In the genomic region with DNA sequence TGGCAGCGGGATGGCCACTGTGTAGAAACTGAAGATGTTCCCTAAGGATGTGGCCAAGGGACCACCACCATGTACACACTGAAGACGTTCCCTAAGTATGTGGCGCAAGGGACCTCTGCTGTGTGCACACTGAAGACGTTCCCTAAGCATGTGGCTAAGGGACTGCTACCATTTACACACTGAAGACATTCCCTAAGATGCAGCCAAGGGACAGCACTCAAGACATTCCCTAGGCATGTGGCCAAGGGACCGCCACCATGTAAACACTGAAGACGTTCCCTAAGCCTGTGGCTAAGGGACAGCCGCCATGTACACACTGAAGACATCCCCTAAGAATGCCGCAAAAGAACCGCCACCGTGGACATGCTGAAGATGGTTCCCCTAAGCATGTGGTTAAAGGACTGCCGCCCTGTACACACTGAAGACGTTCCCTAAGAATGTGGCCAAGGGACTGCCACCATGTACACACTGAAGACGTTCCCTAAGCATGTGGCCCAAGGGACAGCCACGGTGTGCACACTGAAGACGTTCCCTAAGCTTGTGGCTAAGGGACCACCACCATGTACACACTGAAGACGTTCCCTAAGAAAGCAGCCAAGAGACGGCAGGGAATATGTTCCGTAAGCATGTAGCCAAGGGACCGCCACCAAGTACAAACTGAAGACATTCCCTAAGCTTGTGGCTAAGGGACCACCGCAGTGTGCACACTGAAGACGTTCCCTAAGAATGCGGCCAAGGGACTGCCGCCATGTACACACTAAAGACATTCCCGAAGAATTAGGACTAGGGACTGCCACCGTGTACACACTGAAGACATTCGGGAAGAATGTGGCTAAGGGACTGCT, we compare ENCODE assay signal across 22 cellular contexts. TPM values are rescaled to one million over a fixed set of nuclear protein-coding genes. Genes with fewer than 3 reads are reported as not detected.
DNase-seq lines count a peak whose midpoint lies in the region; ATAC-seq, FAIRE-seq and TF ChIP-seq lines count a peak whose summit lies in the region.
"Had no signal": no experiment of that assay in that cellular context is flagged by ENCODE, and none has a peak within 500 bp of the region (broad histone marks: within the 10 kb centered on the region; RNA-seq: fewer than 3 reads in every experiment).

No MANE protein-coding gene starts in this region.

- peaks cover 5% of the 10 kb centered on the region for H3F3A ChIP-seq in neural progenitor cell (ENCODE audit: low read depth)

- POLR2A ChIA-PET in HEK293T (lab: Yijun Ruan, JAX) (no interaction called here), K562 (lab: Yijun Ruan, JAX) (no interaction called here)
- POLR2A ChIA-PET in activated CD4-positive, alpha-beta T cell treated with anti-CD3 and anti-CD28 coated beads, Interleukin-2, amount 10 ng/mL, durations not matched to agents 7 days and 5 days (lab: Charles Lee): no interaction called here

- TF ChIP-seq RAD21 in K562 (CRISPR knock-in tag; conservative IDR thresholded peaks at IDR 0.05 in 1 of 2, IDR thresholded peaks at IDR 0.05 in 1 of 2): peak in 1 of 2 experiments; percentile 47; a peak in 2 of 4 replicates

- H3K27ac Mint-ChIP-seq in neural progenitor cell: no peak overlapping the region
- no peak overlapping the region for H3K27ac Mint-ChIP-seq in effector memory CD8-positive, alpha-beta T cell
- no peak overlapping the region for H3K27ac Mint-ChIP-seq in activated CD4-positive, alpha-beta T cell treated with anti-CD3 and anti-CD28 coated beads, Interleukin-2, amount 10 ng/mL, durations not matched to agents 7 days and 5 days
- H3K27ac Mint-ChIP-seq: CD4-positive, alpha-beta memory T cell had no signal

- DNase-seq in ELF-1 (ENCODE audit: low read depth, low spot score): peak; percentile 74
- peak; percentile 42 for DNase-seq in HEK293T (ENCODE audit: extremely low spot score)
- peak; percentile 39 to 95 (median 50) for DNase-seq in K562 (ENCODE audit: extremely low read depth in 1 of 4, low spot score in 3 of 4)
- DNase-seq in neural progenitor cell (ENCODE audit: low spot score): peak; percentile 33
- DNase-seq in effector memory CD8-positive, alpha-beta T cell: no peak
- no peak for DNase-seq in NCI-H526 (lab: John Stamatoyannopoulos, UW)
- DNase-seq in islet precursor cell: no peak
- no peak for DNase-seq in activated CD4-positive, alpha-beta T cell treated with anti-CD3 and anti-CD28 coated beads, Interleukin-2, amount 10 ng/mL, durations not matched to agents 7 days and 5 days
- DNase-seq: BE2C; Calu3; CD4-positive, alpha-beta memory T cell; H7; Karpas-422; NCI-H1048; NCI-H1436; NCI-H1930; NCI-H226; NCI-H524; PC-3; RPMI8226; SHP77 treated with DMSO at 0.1 percent for 48 hours; SK-N-SH had no signal

- CTCF ChIA-PET in HEK293T (lab: Yijun Ruan, JAX): no interaction called here
- CTCF ChIA-PET in K562 (lab: Yijun Ruan, JAX; ENCODE audit: low intra/inter-chr PET ratio): no interaction called here
- CTCF ChIA-PET in activated CD4-positive, alpha-beta T cell treated with anti-CD3 and anti-CD28 coated beads, Interleukin-2, amount 10 ng/mL, durations not matched to agents 7 days and 5 days (lab: Charles Lee): no interaction called here

- in situ Hi-C loops in K562 (cut with MboI): loop anchor here (10.0 kb wide), 1 partner anchor 513 kb away; no protein-coding TSS in a partner anchor

- no peak for TF ChIP-seq POLR2A in K562 (conservative IDR thresholded peaks at IDR 0.05)

- H3K4me3 ChIP-seq in K562 (peak overlapping the region; percentile 44), neural progenitor cell (no peak overlapping the region)

- peaks cover 13% of the 10 kb centered on the region for H3K4me1 Mint-ChIP-seq in neural progenitor cell
- H3K4me1 Mint-ChIP-seq in effector memory CD8-positive, alpha-beta T cell (ENCODE audit: low read depth in 2 of 2): peaks cover 9 to 29% of the 10 kb centered on the region in 2 donors
- H3K4me1 Mint-ChIP-seq in activated CD4-positive, alpha-beta T cell treated with anti-CD3 and anti-CD28 coated beads, Interleukin-2, amount 10 ng/mL, durations not matched to agents 7 days and 5 days: no peaks in the 10 kb centered on the region

- H2AFZ ChIP-seq in K562 (ENCODE audit: low read depth, low read length) (peak overlapping the region; percentile 96), neural progenitor cell (replicated peaks) (no peak overlapping the region)

- no peak overlapping the region for H3K4me3 Mint-ChIP-seq in neural progenitor cell
- no peak overlapping the region for H3K4me3 Mint-ChIP-seq in effector memory CD8-positive, alpha-beta T cell
- no peak overlapping the region for H3K4me3 Mint-ChIP-seq in activated CD4-positive, alpha-beta T cell treated with anti-CD3 and anti-CD28 coated beads, Interleukin-2, amount 10 ng/mL, durations not matched to agents 7 days and 5 days
- H3K4me3 Mint-ChIP-seq: CD4-positive, alpha-beta memory T cell had no signal

- peak; percentile 86 for ATAC-seq in K562
- ATAC-seq in effector memory CD8-positive, alpha-beta T cell (replicated peaks): no peak
- ATAC-seq: PC-3 had no signal

- 0 out of 2 replicates have a peak, but pooled peaks have one; percentile 8 for TF ChIP-seq EP300 in K562 (IDR thresholded peaks at IDR 0.05; ENCODE audit: low read length)

- H4K20me1 ChIP-seq in K562 (replicated peaks; ENCODE audit: control insufficient read depth, insufficient read depth, low read length) (no peaks in the 10 kb centered on the region), neural progenitor cell (ENCODE audit: low read depth) (no peaks in the 10 kb centered on the region)

- H3K4me1 ChIP-seq in K562 (replicated peaks in 1 of 2; ENCODE audit: control insufficient read depth in 2 of 2, insufficient read depth in 2 of 2, low read length in 2 of 2) (no peaks in the 10 kb centered on the region; a peak in 2 of 5 replicates), neural progenitor cell (peaks cover 9% of the 10 kb centered on the region)
- H3K4me1 ChIP-seq: BE2C had no signal

- no peaks in the 10 kb centered on the region for H3K36me3 ChIP-seq in K562 (ENCODE audit: control insufficient read depth, insufficient read depth, low read length)
- H3K36me3 ChIP-seq in neural progenitor cell: no peaks in the 10 kb centered on the region
- H3K36me3 ChIP-seq: BE2C had no signal

- peaks cover 6% of the 10 kb centered on the region for H3K9me3 Mint-ChIP-seq in neural progenitor cell
- peaks cover 7 to 8% of the 10 kb centered on the region in 2 donors for H3K9me3 Mint-ChIP-seq in effector memory CD8-positive, alpha-beta T cell
- H3K9me3 Mint-ChIP-seq in activated CD4-positive, alpha-beta T cell treated with anti-CD3 and anti-CD28 coated beads, Interleukin-2, amount 10 ng/mL, durations not matched to agents 7 days and 5 days: peaks cover 7% of the 10 kb centered on the region

- H3K9me3 ChIP-seq in K562 (replicated peaks; ENCODE audit: control insufficient read depth, insufficient read depth, low read depth, low read length) (no peaks in the 10 kb centered on the region), neural progenitor cell (ENCODE audit: low read depth) (no peaks in the 10 kb centered on the region)
- H3K9me3 ChIP-seq: BE2C, SK-N-SH had no signal

- peak overlapping the region; percentile 94 for H3K4me2 ChIP-seq in K562 (ENCODE audit: insufficient read depth, low read length)
- no peak overlapping the region for H3K4me2 ChIP-seq in neural progenitor cell
- H3K4me2 ChIP-seq: SK-N-SH had no signal

- BruUV-seq in K562 (replicated peaks; lab: Mats Ljungman, UMichigan): no TSS peak

- H3K79me2 ChIP-seq in K562 (ENCODE audit: control insufficient read depth, insufficient read depth, low read length): peaks cover 10% of the 10 kb centered on the region
- peaks cover 83% of the 10 kb centered on the region for H3K79me2 ChIP-seq in neural progenitor cell (ENCODE audit: low read depth)

- under 1% methylated on average over 25 of the region's 26 CpGs for WGBS in K562 (ENCODE audit: insufficient coverage, low coverage, missing lambda C conversion rate)

- peak overlapping the region; percentile 95 for H3K27ac ChIP-seq in K562 (ENCODE audit: extremely low read depth, low read depth, low read length)
- no peak overlapping the region for H3K27ac ChIP-seq in neural progenitor cell

- H3K36me3 Mint-ChIP-seq in neural progenitor cell: peaks cover 15% of the 10 kb centered on the region
- H3K36me3 Mint-ChIP-seq in effector memory CD8-positive, alpha-beta T cell (ENCODE audit: insufficient read depth): no peaks in the 10 kb centered on the region
- H3K36me3 Mint-ChIP-seq in activated CD4-positive, alpha-beta T cell treated with anti-CD3 and anti-CD28 coated beads, Interleukin-2, amount 10 ng/mL, durations not matched to agents 7 days and 5 days (ENCODE audit: low read depth): no peaks in the 10 kb centered on the region

- no peaks in the 10 kb centered on the region for H3K9me1 ChIP-seq in K562 (ENCODE audit: control insufficient read depth, insufficient read depth, low read length)

- H3K27me3 ChIP-seq in K562 (ENCODE audit: control insufficient read depth in 2 of 2, insufficient read depth in 2 of 2, low read length in 2 of 2) (no peaks in the 10 kb centered on the region), neural progenitor cell (no peaks in the 10 kb centered on the region)
- H3K27me3 ChIP-seq: BE2C had no signal

- peaks cover 5% of the 10 kb centered on the region for H3K27me3 Mint-ChIP-seq in neural progenitor cell (ENCODE audit: insufficient read depth, low read depth)
- H3K27me3 Mint-ChIP-seq in effector memory CD8-positive, alpha-beta T cell: no peaks in the 10 kb centered on the region
- H3K27me3 Mint-ChIP-seq in activated CD4-positive, alpha-beta T cell treated with anti-CD3 and anti-CD28 coated beads, Interleukin-2, amount 10 ng/mL, durations not matched to agents 7 days and 5 days: no peaks in the 10 kb centered on the region
- H3K27me3 Mint-ChIP-seq: CD4-positive, alpha-beta memory T cell had no signal

- H3K9ac ChIP-seq in K562 (ENCODE audit: insufficient read depth in 1 of 2, low read depth in 2 of 2, low read length in 2 of 2) (peak overlapping the region; percentile 46 to 79; a peak in 3 of 4 replicates), neural progenitor cell (no peak overlapping the region)
- H3K9ac ChIP-seq: SK-N-SH had no signal

- TF ChIP-seq CTCF in K562 (IDR thresholded peaks at IDR 0.05 in 2 of 3, conservative IDR thresholded peaks at IDR 0.05 in 1 of 3; ENCODE audit: insufficient read depth in 2 of 3, low read depth in 1 of 3, low read length in 3 of 3): no peak
- no peak for TF ChIP-seq CTCF in neural progenitor cell (IDR thresholded peaks at IDR 0.05)

- peak; percentile 95 for FAIRE-seq in K562 (lab: Jason Lieb, UNC)

- intact Hi-C loops in K562 (cut with micrococcal nuclease): loop anchor here (1.0 kb wide), 3 partner anchors 8 to 784 kb away; no protein-coding TSS in a partner anchor

RNA-seq across cellular contexts. Expression of gene DHRSX, which starts 43.3 kb away (rescaled TPM):
- total RNA-seq in K562 (2011; cell fraction: chromatin; rRNA removed; ENCODE audit: low replicate concordance): 22.8 and 25.9 TPM in 2 replicates
- 18.4 and 20.2 TPM in 2 replicates for total RNA-seq in K562 (2011; cell fraction: nucleolus; rRNA removed)
- total RNA-seq in K562 (2011; cell fraction: nucleoplasm; rRNA removed): 19.2 and 21.9 TPM in 2 replicates
- total RNA-seq in K562 (2014; rRNA removed) (6.5 and 6.9 TPM in 2 replicates), K562 (2014; rRNA removed; fragmentation: Illumina TruSeq; extraction: Trizol) (3.4 and 3.6 TPM in 2 replicates), K562 (2015; rRNA removed; fragmentation: Illumina TruSeq; extraction: Trizol) (3.6 and 4.5 TPM in 2 replicates), K562 (2021) (10.5 and 11.0 TPM in 2 replicates), neural progenitor cell (ENCODE audit: low replicate concordance) (25.6 and 31.8 TPM in 2 replicates)
- polyA plus RNA-seq in K562 (2011; rRNA removed) (6.5 and 8.6 TPM in 2 replicates), K562 (2014; fragmentation: Illumina TruSeq; extraction: Trizol) (7.2 and 8.7 TPM in 2 replicates), K562 (2014; fragmentation: Nextera tagmentation; extraction: Ambion mirVana) (1 to 10 TPM in 1 of 2 experiments, under 1 TPM in 1; 0.59 to 1.0 TPM), K562 (2014; rRNA removed) (6.2 and 7.8 TPM in 2 replicates)
- 10.6 and 13.3 TPM in 2 replicates for polyA plus RNA-seq in K562 (2011; cell fraction: cytosol; rRNA removed)
- polyA plus RNA-seq in K562 (2011; cell fraction: nucleus; rRNA removed): 8.7 and 13.2 TPM in 2 replicates
- 8.1 and 9.8 TPM in 2 replicates for polyA plus RNA-seq in K562 (2012)
- polyA minus RNA-seq in K562 (2011; rRNA and poly(A)+ RNA removed): 9.8 and 11.9 TPM in 2 replicates
- polyA minus RNA-seq in K562 (2011; cell fraction: cytosol; rRNA and poly(A)+ RNA removed): 2.5 and 5.4 TPM in 2 replicates
- polyA minus RNA-seq in K562 (2011; cell fraction: nucleus; rRNA and poly(A)+ RNA removed): 5.0 and 9.9 TPM in 2 replicates
- 10 to 100 TPM; 15.5 to 16.1 TPM for total RNA-seq in activated CD4-positive, alpha-beta T cell treated with anti-CD3 and anti-CD28 coated beads, Interleukin-2, amount 10 ng/mL, durations not matched to agents 7 days and 5 days

RNA-seq across cellular contexts. Expression of gene ZBED1, which starts 43.3 kb away (rescaled TPM):
- total RNA-seq in K562 (2011; cell fraction: chromatin; rRNA removed; ENCODE audit: low replicate concordance): 18.5 and 26.9 TPM in 2 replicates
- total RNA-seq in K562 (2011; cell fraction: nucleolus; rRNA removed): 18.0 and 21.3 TPM in 2 replicates
- total RNA-seq in K562 (2011; cell fraction: nucleoplasm; rRNA removed): 12.4 and 13.6 TPM in 2 replicates
- total RNA-seq in K562 (2014; rRNA removed) (17.7 and 19.8 TPM in 2 replicates), K562 (2014; rRNA removed; fragmentation: Illumina TruSeq; extraction: Trizol) (10.8 and 13.9 TPM in 2 replicates), K562 (2015; rRNA removed; fragmentation: Illumina TruSeq; extraction: Trizol) (15.2 TPM in 2 replicates), K562 (2021) (26.9 and 27.6 TPM in 2 replicates), neural progenitor cell (ENCODE audit: low replicate concordance) (36.9 and 37.0 TPM in 2 replicates)
- polyA plus RNA-seq in K562 (2011; rRNA removed) (7.8 and 8.1 TPM in 2 replicates), K562 (2014; fragmentation: Illumina TruSeq; extraction: Trizol) (16.3 and 17.7 TPM in 2 replicates), K562 (2014; fragmentation: Nextera tagmentation; extraction: Ambion mirVana) (1 to 10 TPM in 1 of 2 experiments, under 1 TPM in 1; 0.61 to 2.6 TPM), K562 (2014; rRNA removed) (13.7 and 16.5 TPM in 2 replicates)
- 7.9 and 17.2 TPM in 2 replicates for polyA plus RNA-seq in K562 (2011; cell fraction: cytosol; rRNA removed)
- 3.3 and 5.1 TPM in 2 replicates for polyA plus RNA-seq in K562 (2011; cell fraction: nucleus; rRNA removed)
- 13.5 and 20.7 TPM in 2 replicates for polyA plus RNA-seq in K562 (2012)
- 6.7 and 10.2 TPM in 2 replicates for polyA minus RNA-seq in K562 (2011; rRNA and poly(A)+ RNA removed)
- 19.8 and 20.0 TPM in 2 replicates for polyA minus RNA-seq in K562 (2011; cell fraction: cytosol; rRNA and poly(A)+ RNA removed)
- 3.4 and 5.1 TPM in 2 replicates for polyA minus RNA-seq in K562 (2011; cell fraction: nucleus; rRNA and poly(A)+ RNA removed)
- total RNA-seq in activated CD4-positive, alpha-beta T cell treated with anti-CD3 and anti-CD28 coated beads, Interleukin-2, amount 10 ng/mL, durations not matched to agents 7 days and 5 days: 10 to 100 TPM; 36.5 to 36.9 TPM

Comparison
In these comparisons a context has a peak if more than half of its experiments do, and no peak if none do; other contexts are left out.
1. DNase-seq: peak in ELF-1 (single experiment), HEK293T (single experiment), K562 (4 of 4) and neural progenitor cell (single experiment); none in effector memory CD8-positive, alpha-beta T cell (0 of 3), NCI-H526 (0 of 2), islet precursor cell (single experiment) and activated CD4-positive, alpha-beta T cell treated with anti-CD3 and anti-CD28 coated beads, Interleukin-2, amount 10 ng/mL, durations not matched to agents 7 days and 5 days (single experiment).